In genomic region chr5:33806736-33807442, GRCh38 we compare ENCODE assay signal across 15 cellular contexts.
DNase-seq lines count a peak whose midpoint lies in the region; ATAC-seq and TF ChIP-seq lines count a peak whose summit lies in the region.
"Had no signal": no experiment of that assay in that cellular context is flagged by ENCODE, and none has a peak within 500 bp of the region (broad histone marks: within the 10 kb centered on the region; RNA-seq: fewer than 3 reads in every experiment).

No MANE protein-coding gene starts in this region.

- H3K9me3 ChIP-seq in adipocyte (ENCODE audit: control insufficient read depth, low read length): no peaks in the 10 kb centered on the region
- H3K9me3 ChIP-seq in left ventricle myocardium inferior (replicated peaks): no peaks in the 10 kb centered on the region
- H3K9me3 ChIP-seq in MG63: no peaks in the 10 kb centered on the region

- intact Hi-C loops in left ventricle myocardium inferior (cut with micrococcal nuclease): no loop called here

- TF ChIP-seq CTCF in left ventricle myocardium inferior (IDR thresholded peaks at IDR 0.05; ENCODE audit: borderline replicate concordance): no peak

- no peaks in the 10 kb centered on the region for H3K4me1 Mint-ChIP-seq in stimulated activated effector memory CD8-positive, alpha-beta T cell treated with anti-CD3 and anti-CD28 coated beads, Interleukin-12 subunit alpha, Interleukin-12 subunit beta, amount 100 ng/mL, for 72 hours
- H3K4me1 Mint-ChIP-seq: stimulated activated memory B cell treated with anti-CD40 and anti-IgM and Interleukin-4, amounts not matched to agents 10 μg/mL and 1 μg/mL and 100 μg/mL, for 72 hours had no signal

- H3K36me3 Mint-ChIP-seq in stimulated activated effector memory CD8-positive, alpha-beta T cell treated with anti-CD3 and anti-CD28 coated beads, Interleukin-12 subunit alpha, Interleukin-12 subunit beta, amount 100 ng/mL, for 72 hours: no peaks in the 10 kb centered on the region
- H3K36me3 Mint-ChIP-seq: CD8-positive, alpha-beta memory T cell; stimulated activated memory B cell treated with anti-CD40 and anti-IgM and Interleukin-4, amounts not matched to agents 10 μg/mL and 1 μg/mL and 100 μg/mL, for 72 hours had no signal

- no peak overlapping the region for H3K4me3 Mint-ChIP-seq in stimulated activated effector memory CD8-positive, alpha-beta T cell treated with anti-CD3 and anti-CD28 coated beads, Interleukin-12 subunit alpha, Interleukin-12 subunit beta, amount 100 ng/mL, for 72 hours
- H3K4me3 Mint-ChIP-seq: CD8-positive, alpha-beta memory T cell; nephron; stimulated activated memory B cell treated with anti-CD40 and anti-IgM and Interleukin-4, amounts not matched to agents 10 μg/mL and 1 μg/mL and 100 μg/mL, for 72 hours had no signal

- peaks cover 5% of the 10 kb centered on the region for H3K9me3 Mint-ChIP-seq in stimulated activated effector memory CD8-positive, alpha-beta T cell treated with anti-CD3 and anti-CD28 coated beads, Interleukin-12 subunit alpha, Interleukin-12 subunit beta, amount 100 ng/mL, for 72 hours
- H3K9me3 Mint-ChIP-seq: CD8-positive, alpha-beta memory T cell; nephron; stimulated activated memory B cell treated with anti-CD40 and anti-IgM and Interleukin-4, amounts not matched to agents 10 μg/mL and 1 μg/mL and 100 μg/mL, for 72 hours had no signal

- H3K9ac ChIP-seq in adipocyte (ENCODE audit: low read length): peak overlapping the region; percentile 35

- H3K36me3 ChIP-seq in adipocyte (ENCODE audit: control insufficient read depth, insufficient read depth, low read length, severe bottlenecking) (no peaks in the 10 kb centered on the region), left ventricle myocardium inferior (no peaks in the 10 kb centered on the region), MG63 (no peaks in the 10 kb centered on the region)

- peak overlapping the region; percentile 41 for H3K27ac ChIP-seq in left ventricle myocardium inferior (replicated peaks)
- H3K27ac ChIP-seq: dorsolateral prefrontal cortex had no signal

- no peak overlapping the region for H3K27ac Mint-ChIP-seq in stimulated activated effector memory CD8-positive, alpha-beta T cell treated with anti-CD3 and anti-CD28 coated beads, Interleukin-12 subunit alpha, Interleukin-12 subunit beta, amount 100 ng/mL, for 72 hours
- H3K27ac Mint-ChIP-seq: CD8-positive, alpha-beta memory T cell; nephron; stimulated activated memory B cell treated with anti-CD40 and anti-IgM and Interleukin-4, amounts not matched to agents 10 μg/mL and 1 μg/mL and 100 μg/mL, for 72 hours had no signal

- H3K27me3 ChIP-seq in adipocyte (replicated peaks; ENCODE audit: control insufficient read depth, insufficient read depth, low read length) (no peaks in the 10 kb centered on the region), left ventricle myocardium inferior (ENCODE audit: low read depth) (no peaks in the 10 kb centered on the region), MG63 (no peaks in the 10 kb centered on the region)

- peaks cover 37% of the 10 kb centered on the region for H3K4me1 ChIP-seq in adipocyte (ENCODE audit: control insufficient read depth, insufficient read depth, low read length)
- H3K4me1 ChIP-seq in left ventricle myocardium inferior: peaks cover 6% of the 10 kb centered on the region

- ATAC-seq in GM21786 (IDR thresholded peaks at IDR 0.05; ENCODE audit: unreplicated experiment): no peak
- no peak for ATAC-seq in stimulated activated effector memory CD8-positive, alpha-beta T cell treated with anti-CD3 and anti-CD28 coated beads, Interleukin-12 subunit alpha, Interleukin-12 subunit beta, amount 100 ng/mL, for 72 hours
- ATAC-seq: stimulated activated memory B cell treated with anti-CD40 and anti-IgM and Interleukin-4, amounts not matched to agents 10 μg/mL and 1 μg/mL and 100 μg/mL, for 72 hours had no signal

- DNase-seq in AG08395 (ENCODE audit: low spot score) (peak; percentile 61), HCEC 1CT (peak; percentile 91), adipocyte (ENCODE audit: low read depth) (peak; percentile 64), left ventricle myocardium inferior (no peak), MG63 (no peak)
- DNase-seq in stimulated activated naive CD4-positive, alpha-beta T cell (lab: John Stamatoyannopoulos, UW): no peak
- no peak for DNase-seq in stimulated activated effector memory CD8-positive, alpha-beta T cell treated with anti-CD3 and anti-CD28 coated beads, Interleukin-12 subunit alpha, Interleukin-12 subunit beta, amount 100 ng/mL, for 72 hours (ENCODE audit: low spot score in 2 of 2)
- DNase-seq: activated gamma-delta T cell treated with Interleukin-2 at 50 U/mL for 16 hours; CD8-positive, alpha-beta memory T cell; dorsolateral prefrontal cortex; NCI-H2081 treated with DMSO at 0.1 percent for 48 hours; stimulated activated CD4-positive, alpha-beta T cell treated with anti-CD3 and anti-CD28 coated beads, Interleukin-15, amount 100 ng/mL, for 24 hours had no signal

- H3K4me3 ChIP-seq in adipocyte (ENCODE audit: low read length) (peak overlapping the region; percentile 34), left ventricle myocardium inferior (no peak overlapping the region), MG63 (no peak overlapping the region)
- H3K4me3 ChIP-seq: dorsolateral prefrontal cortex had no signal

Comparison
In these comparisons a context has a peak if more than half of its experiments do, and no peak if none do; other contexts are left out.
1. DNase-seq: peak in AG08395 (single experiment), HCEC 1CT (single experiment) and adipocyte (single experiment); none in left ventricle myocardium inferior (single experiment), MG63 (single experiment), stimulated activated naive CD4-positive, alpha-beta T cell (0 of 6) and stimulated activated effector memory CD8-positive, alpha-beta T cell treated with anti-CD3 and anti-CD28 coated beads, Interleukin-12 subunit alpha, Interleukin-12 subunit beta, amount 100 ng/mL, for 72 hours (0 of 2).